8 cellular contexts compared by ENCODE assay signal in genomic region chr3:169218314-169218983, GRCh38.
A peak's percentile ranks its signal among the peaks of the same experiment; 100 is the strongest.
DNase-seq lines count a peak whose midpoint lies in the region; ATAC-seq and TF ChIP-seq lines count a peak whose summit lies in the region.

No MANE protein-coding gene starts in this region.

- H3F3A ChIP-seq in PC-9 (ENCODE audit: insufficient read depth, low read depth): no peaks in the 10 kb centered on the region

- no peaks in the 10 kb centered on the region for H3K36me3 ChIP-seq in breast epithelium
- no peaks in the 10 kb centered on the region for H3K36me3 ChIP-seq in PC-9 (ENCODE audit: low read depth)
- H3K36me3 ChIP-seq in prostate gland: no peaks in the 10 kb centered on the region

- H3K9me3 Mint-ChIP-seq in MCF 10A (ENCODE audit: unreplicated experiment): no peaks in the 10 kb centered on the region

- H3K27me3 ChIP-seq in breast epithelium (no peaks in the 10 kb centered on the region), PC-9 (ENCODE audit: insufficient read depth, low read depth) (no peaks in the 10 kb centered on the region), prostate gland (replicated peaks; ENCODE audit: insufficient read depth) (no peaks in the 10 kb centered on the region)

- H3K4me3 ChIP-seq in breast epithelium (no peak overlapping the region), PC-9 (no peak overlapping the region), fibroblast of villous mesenchyme (ENCODE audit: low read depth, low read length) (no peak overlapping the region), prostate gland (no peak overlapping the region)

- no peak for TF ChIP-seq POLR2A in breast epithelium (IDR thresholded peaks at IDR 0.05)
- TF ChIP-seq POLR2A in prostate gland (IDR thresholded peaks at IDR 0.05): no peak

- ATAC-seq in GM21786 (IDR thresholded peaks at IDR 0.05; ENCODE audit: unreplicated experiment) (no peak), HG02571 (IDR thresholded peaks at IDR 0.05; ENCODE audit: unreplicated experiment) (no peak)

- DNase-seq in MCF 10A (ENCODE audit: unreplicated experiment) (peak; percentile 58), breast epithelium (ENCODE audit: low spot score in 2 of 2) (no peak), PC-9 (peak in 1 of 2 experiments; percentile 52), fibroblast of villous mesenchyme (ENCODE audit: low read depth) (peak; percentile 58), prostate gland (ENCODE audit: low spot score) (peak; percentile 8), NCI-H2196 (lab: John Stamatoyannopoulos, UW; ENCODE audit: unreplicated experiment) (no peak)

- H3K4me3 Mint-ChIP-seq in MCF 10A (ENCODE audit: unreplicated experiment): no peak overlapping the region

- peak overlapping the region in 1 of 2 donors; percentile 22 for H3K27ac ChIP-seq in breast epithelium
- no peak overlapping the region for H3K27ac ChIP-seq in PC-9
- H3K27ac ChIP-seq in prostate gland: no peak overlapping the region

- H3K27ac Mint-ChIP-seq in MCF 10A (ENCODE audit: low read depth, unreplicated experiment): peak overlapping the region; percentile 53

- WGBS in prostate gland: 70% methylated on average over 5 of the region's 5 CpGs

- H3K4me1 Mint-ChIP-seq in MCF 10A (ENCODE audit: insufficient read depth, unreplicated experiment): peaks cover 9% of the 10 kb centered on the region

- CTCF ChIA-PET in MCF 10A (lab: Yijun Ruan, JAX) (interaction anchor here (0.5 to 2.4 kb wide), 16 partner anchors 10 to 459 kb away, joined by 3 to 11 read pairs (median 4); no protein-coding TSS in a partner anchor), PC-9 (lab: Charles Lee) (interaction anchor here (0.7 to 1.9 kb wide), 3 partner anchors 10 to 69 kb away, joined by 3 to 9 read pairs (median 4); no protein-coding TSS in a partner anchor)

- no peaks in the 10 kb centered on the region for H3K36me3 Mint-ChIP-seq in MCF 10A (ENCODE audit: insufficient read depth, unreplicated experiment)

- no peaks in the 10 kb centered on the region for H4K20me1 ChIP-seq in PC-9 (ENCODE audit: insufficient read depth)

- BruUV-seq in MCF 10A (replicated peaks; lab: Mats Ljungman, UMichigan): no TSS peak
- no TSS peak for BruUV-seq in PC-9 (replicated peaks; lab: Mats Ljungman, UMichigan)

- H3K9me2 ChIP-seq in PC-9 (ENCODE audit: insufficient read depth): no peaks in the 10 kb centered on the region

- H3K4me2 ChIP-seq in PC-9: 0 out of 2 replicates have a peak overlapping the region, but pooled peaks have one; percentile 21

- POLR2A ChIA-PET in MCF 10A (lab: Yijun Ruan, JAX) (interaction anchor here (0.7 kb wide), 1 partner anchor 96 kb away, joined by 3 read pairs; no protein-coding TSS in a partner anchor), PC-9 (lab: Charles Lee; ENCODE audit: unreplicated experiment) (interaction anchor here (0.6 kb wide), 1 partner anchor 470 kb away, joined by 4 read pairs; no protein-coding TSS in a partner anchor)

- H3K4me1 ChIP-seq in breast epithelium (no peaks in the 10 kb centered on the region), PC-9 (replicated peaks; ENCODE audit: insufficient read depth) (no peaks in the 10 kb centered on the region), prostate gland (replicated peaks) (no peaks in the 10 kb centered on the region)

- H3K9me3 ChIP-seq in breast epithelium: no peaks in the 10 kb centered on the region
- H3K9me3 ChIP-seq in PC-9 (ENCODE audit: insufficient read depth, low read depth): 0 out of 2 replicates have a peak, but pooled peaks cover 6% of the 10 kb centered on the region
- H3K9me3 ChIP-seq in prostate gland: no peaks in the 10 kb centered on the region

- no peak overlapping the region for H2AFZ ChIP-seq in PC-9

- intact Hi-C loops in MCF 10A (cut with micrococcal nuclease) (loop anchor here (2.0 kb wide), 1 partner anchor 450 kb away; no protein-coding TSS in a partner anchor), breast epithelium (cut with DNase I; ENCODE audit: low total_unique reads) (no loop called here), PC-9 (cut with micrococcal nuclease; ENCODE audit: unreplicated experiment) (loop anchor here (1.0 kb wide), 3 partner anchors 69 to 444 kb away; no protein-coding TSS in a partner anchor), prostate gland (cut with DNase I) (loop anchor here (5.0 to 10.0 kb wide), 2 partner anchors 74 to 129 kb away; no protein-coding TSS in a partner anchor)

- TF ChIP-seq CTCF in MCF 10A (IDR thresholded peaks at IDR 0.05; ENCODE audit: unreplicated experiment) (peak; percentile 31), breast epithelium (IDR thresholded peaks at IDR 0.05) (peak in 1 of 3 donors; percentile 16), PC-9 (conservative IDR thresholded peaks at IDR 0.05) (peak; percentile 71), fibroblast of villous mesenchyme (IDR thresholded peaks at IDR 0.05; ENCODE audit: insufficient read depth, low read depth, low read length) (peak; percentile 86), prostate gland (IDR thresholded peaks at IDR 0.05) (peak in 3 of 4 experiments; percentile 23 to 63 (median 57))

- H3K79me2 ChIP-seq in PC-9 (ENCODE audit: low read depth): no peaks in the 10 kb centered on the region

- H3K27me3 Mint-ChIP-seq in MCF 10A (ENCODE audit: insufficient read depth, unreplicated experiment): no peaks in the 10 kb centered on the region

Comparison
In these comparisons a context has a peak if more than half of its experiments do, and no peak if none do; other contexts are left out.
1. DNase-seq: peak in MCF 10A (single experiment), fibroblast of villous mesenchyme (single experiment) and prostate gland (single experiment); none in breast epithelium (0 of 2) and NCI-H2196 (single experiment).